Comparison of ENCODE assay signal across 1 cellular context in the genomic region with DNA sequence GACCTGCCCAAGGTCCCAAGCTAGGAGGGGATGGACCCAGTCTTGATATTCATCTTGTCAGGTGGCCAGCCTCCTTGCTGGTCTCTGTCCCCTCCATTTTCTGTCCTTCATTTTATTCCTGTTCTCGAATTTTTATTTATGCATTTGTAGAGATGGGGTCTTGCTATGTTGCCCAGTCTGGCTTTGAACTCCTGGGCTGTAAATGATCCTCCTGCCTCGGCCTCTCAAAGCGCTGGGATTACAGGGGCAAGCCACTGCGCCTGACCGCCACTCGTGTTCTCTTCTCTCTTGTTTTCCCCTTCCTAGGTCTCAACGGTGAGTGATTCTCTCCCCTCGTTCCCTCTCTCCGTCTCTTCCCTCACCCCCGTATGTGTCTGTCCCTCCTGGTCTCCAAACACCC.
TF ChIP-seq lines count a peak whose summit lies in the region.

No MANE protein-coding gene starts in this region.

TF ChIP-seq in GM23338, 12 proteins besides CTCF, POLR2A, EP300 and RAD21 (continued from another document):
- TF ChIP-seq REST (IDR thresholded peaks at IDR 0.05; ENCODE audit: unreplicated experiment) (no peak), CREB1 (CRISPR knock-in tag; IDR thresholded peaks at IDR 0.05; ENCODE audit: low read depth) (no peak), POLR2AphosphoS5 (IDR thresholded peaks at IDR 0.05; ENCODE audit: low read depth) (no peak), ZNF114 (CRISPR knock-in tag; IDR thresholded peaks at IDR 0.05) (no peak), NANOG (IDR thresholded peaks at IDR 0.05; ENCODE audit: borderline replicate concordance) (no peak), ZNF462 (CRISPR knock-in tag; IDR thresholded peaks at IDR 0.05) (no peak), EZH2phosphoT487 (IDR thresholded peaks at IDR 0.05; ENCODE audit: unreplicated experiment) (no peak)
- TF ChIP-seq, protein P1, sequence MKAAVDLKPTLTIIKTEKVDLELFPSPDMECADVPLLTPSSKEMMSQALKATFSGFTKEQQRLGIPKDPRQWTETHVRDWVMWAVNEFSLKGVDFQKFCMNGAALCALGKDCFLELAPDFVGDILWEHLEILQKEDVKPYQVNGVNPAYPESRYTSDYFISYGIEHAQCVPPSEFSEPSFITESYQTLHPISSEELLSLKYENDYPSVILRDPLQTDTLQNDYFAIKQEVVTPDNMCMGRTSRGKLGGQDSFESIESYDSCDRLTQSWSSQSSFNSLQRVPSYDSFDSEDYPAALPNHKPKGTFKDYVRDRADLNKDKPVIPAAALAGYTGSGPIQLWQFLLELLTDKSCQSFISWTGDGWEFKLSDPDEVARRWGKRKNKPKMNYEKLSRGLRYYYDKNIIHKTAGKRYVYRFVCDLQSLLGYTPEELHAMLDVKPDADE (IDR thresholded peaks at IDR 0.05), result no peak
